ENCODE assay signal across 1 cellular context in genomic region chr11:12182650-12183511, GRCh38.
TF ChIP-seq lines count a peak whose summit lies in the region.

No MANE protein-coding gene starts in this region.

TF ChIP-seq in K562, 482 proteins besides CTCF, POLR2A, EP300 and RAD21 (continued from another document and continues in another):
- no peak for TF ChIP-seq PATZ1 (CRISPR knock-in tag; IDR thresholded peaks at IDR 0.05; ENCODE audit: borderline replicate concordance)
- peak; percentile 76 for TF ChIP-seq CBFA2T2 (conservative IDR thresholded peaks at IDR 0.05)
- no peak for TF ChIP-seq MXD1 (CRISPR knock-in tag; IDR thresholded peaks at IDR 0.05; ENCODE audit: borderline replicate concordance, poor library complexity, severe bottlenecking)
- TF ChIP-seq TFAP4 (CRISPR knock-in tag; IDR thresholded peaks at IDR 0.05; ENCODE audit: borderline replicate concordance) = peak; percentile 95
- no peak for TF ChIP-seq HNRNPH1 (optimal IDR thresholded peaks at IDR 0.05; ENCODE audit: low read depth, low read length)
- no peak for TF ChIP-seq ZNF764 (CRISPR knock-in tag; IDR thresholded peaks at IDR 0.05; ENCODE audit: low read depth)
- peak; percentile 29; the same call in 1 of the 2 replicates for TF ChIP-seq FOSL1 (tag; conservative IDR thresholded peaks at IDR 0.05)
- no peak for TF ChIP-seq ZNF449 (CRISPR knock-in tag; IDR thresholded peaks at IDR 0.05)
- peak; percentile 100 for TF ChIP-seq MEIS2 (IDR thresholded peaks at IDR 0.05; ENCODE audit: partially characterized antibody)
- TF ChIP-seq POLR2G (IDR thresholded peaks at IDR 0.05; ENCODE audit: low read depth, low read length) = no peak
- peak in 1 of 2 experiments; percentile 66; a peak in 1 of 4 replicates for TF ChIP-seq TEAD1 (CRISPR knock-in tag; IDR thresholded peaks at IDR 0.05)
- TF ChIP-seq ZNF695 (CRISPR knock-in tag; IDR thresholded peaks at IDR 0.05) = no peak
- TF ChIP-seq CREM (IDR thresholded peaks at IDR 0.05; ENCODE audit: low read depth) = 0 out of 2 replicates have a peak, but pooled peaks have one; percentile 5
- no peak for TF ChIP-seq FOXK1 (CRISPR knock-in tag; IDR thresholded peaks at IDR 0.05; ENCODE audit: borderline replicate concordance)
- no peak for TF ChIP-seq CCNT2 (IDR thresholded peaks at IDR 0.05; ENCODE audit: borderline replicate concordance, extremely low read depth, insufficient read length, low read depth, low read length)
- TF ChIP-seq SRSF7 (optimal IDR thresholded peaks at IDR 0.05; ENCODE audit: low read depth, low read length) = no peak
- no peak for TF ChIP-seq GABPB1 (CRISPR knock-in tag; IDR thresholded peaks at IDR 0.05)
- no peak for TF ChIP-seq SRSF1 (IDR thresholded peaks at IDR 0.05; ENCODE audit: low read depth, low read length)
- no peak for TF ChIP-seq BACH1 (tag; IDR thresholded peaks at IDR 0.05)
- TF ChIP-seq TRIM24 (IDR thresholded peaks at IDR 0.05) = 0 out of 4 replicates have a peak, but pooled peaks of 1 of the 2 experiments have one; percentile 43
- TF ChIP-seq CCAR2 (IDR thresholded peaks at IDR 0.05; ENCODE audit: low read depth, low read length) = no peak
- TF ChIP-seq ZNF146 (CRISPR knock-in tag; IDR thresholded peaks at IDR 0.05; ENCODE audit: unreplicated experiment) = no peak
- no peak for TF ChIP-seq HNRNPUL1 (IDR thresholded peaks at IDR 0.05; ENCODE audit: low read length)
- no peak for TF ChIP-seq CTCFL (IDR thresholded peaks at IDR 0.05; ENCODE audit: borderline replicate concordance, insufficient read depth, low read depth, low read length, poor library complexity, severe bottlenecking)
- TF ChIP-seq HINFP (tag; conservative IDR thresholded peaks at IDR 0.05; ENCODE audit: low read depth) = no peak
- no peak for TF ChIP-seq ZNF124 (CRISPR knock-in tag; IDR thresholded peaks at IDR 0.05)
- peak; percentile 13; the same call in 1 of the 2 replicates for TF ChIP-seq VEZF1 (CRISPR knock-in tag; IDR thresholded peaks at IDR 0.05)
- no peak for TF ChIP-seq ZNF780A (CRISPR knock-in tag; IDR thresholded peaks at IDR 0.05)
- TF ChIP-seq RFX1 (IDR thresholded peaks at IDR 0.05) = no peak
- TF ChIP-seq NFRKB (IDR thresholded peaks at IDR 0.05; ENCODE audit: low read depth) = peak; percentile 50; the same call in 1 of the 2 replicates
- TF ChIP-seq ZNF263 (CRISPR knock-in tag; IDR thresholded peaks at IDR 0.05; ENCODE audit: borderline replicate concordance) = no peak; the same call in 1 of the 2 replicates
- no peak for TF ChIP-seq CGGBP1 (CRISPR knock-in tag; IDR thresholded peaks at IDR 0.05)
- TF ChIP-seq MGA (IDR thresholded peaks at IDR 0.05) = no peak
- TF ChIP-seq SP2 (IDR thresholded peaks at IDR 0.05; ENCODE audit: extremely low read depth, low read depth, low read length, poor library complexity, severe bottlenecking) = no peak
- no peak for TF ChIP-seq ZBTB17 (CRISPR knock-in tag; IDR thresholded peaks at IDR 0.05)
- peak; percentile 84 for TF ChIP-seq TCF3 (CRISPR knock-in tag; IDR thresholded peaks at IDR 0.05)
- TF ChIP-seq FOXK2 (conservative IDR thresholded peaks at IDR 0.05 in 1 of 2, IDR thresholded peaks at IDR 0.05 in 1 of 2; ENCODE audit: low read depth in 2 of 2) = 0 out of 4 replicates have a peak, but pooled peaks of 1 of the 2 experiments have one; percentile 17
- TF ChIP-seq ATF1 (CRISPR knock-in tag; IDR thresholded peaks at IDR 0.05) = no peak
- TF ChIP-seq ATF1 (tag; IDR thresholded peaks at IDR 0.05) = no peak
- TF ChIP-seq SETDB1 (IDR thresholded peaks at IDR 0.05; ENCODE audit: low read length) = no peak
- no peak for TF ChIP-seq SUPT5H (IDR thresholded peaks at IDR 0.05)
- no peak for TF ChIP-seq SIRT6 (IDR thresholded peaks at IDR 0.05; ENCODE audit: low read depth, low read length)
